In the genomic region with DNA sequence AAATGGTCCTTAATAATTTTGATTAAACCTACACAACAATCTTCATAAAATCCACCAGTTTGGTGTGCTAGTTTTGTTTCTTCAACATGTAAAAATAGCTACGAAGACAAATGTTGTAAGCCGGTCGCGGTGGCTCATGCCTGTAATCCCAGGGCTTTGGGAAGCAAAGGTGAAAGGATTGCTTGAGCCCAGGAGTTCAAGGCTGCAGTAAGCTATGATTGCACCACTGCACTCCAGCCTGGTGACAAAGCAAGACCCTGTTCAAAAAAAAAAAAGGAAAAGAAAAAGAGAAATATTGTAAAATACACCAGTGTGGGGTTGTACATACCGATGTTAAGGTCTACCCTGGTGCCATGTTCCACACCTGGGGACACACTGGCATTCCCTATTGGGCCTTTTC, we compare ENCODE assay signal across 1 cellular context.
TF ChIP-seq lines count a peak whose summit lies in the region.

No MANE protein-coding gene starts in this region.

TF ChIP-seq in HepG2, 621 proteins besides CTCF, POLR2A, EP300 and RAD21 (continued from another document and continues in another):
- TF ChIP-seq HNRNPL (IDR thresholded peaks at IDR 0.05; ENCODE audit: low read depth, low read length): no peak
- TF ChIP-seq PITX1 (CRISPR knock-in tag; IDR thresholded peaks at IDR 0.05): peak; percentile 88
- no peak for TF ChIP-seq TRIM24 (CRISPR knock-in tag; IDR thresholded peaks at IDR 0.05)
- no peak for TF ChIP-seq FOXP1 (IDR thresholded peaks at IDR 0.05)
- TF ChIP-seq FOXP1 (CRISPR knock-in tag; IDR thresholded peaks at IDR 0.05): no peak; the same call in 1 of the 2 replicates
- TF ChIP-seq ZNF317 (CRISPR knock-in tag; IDR thresholded peaks at IDR 0.05): no peak
- TF ChIP-seq PHF5A (CRISPR knock-in tag; IDR thresholded peaks at IDR 0.05; ENCODE audit: low read depth, unreplicated experiment): no peak
- no peak for TF ChIP-seq ZNF792 (CRISPR knock-in tag; IDR thresholded peaks at IDR 0.05)
- TF ChIP-seq, protein P1, sequence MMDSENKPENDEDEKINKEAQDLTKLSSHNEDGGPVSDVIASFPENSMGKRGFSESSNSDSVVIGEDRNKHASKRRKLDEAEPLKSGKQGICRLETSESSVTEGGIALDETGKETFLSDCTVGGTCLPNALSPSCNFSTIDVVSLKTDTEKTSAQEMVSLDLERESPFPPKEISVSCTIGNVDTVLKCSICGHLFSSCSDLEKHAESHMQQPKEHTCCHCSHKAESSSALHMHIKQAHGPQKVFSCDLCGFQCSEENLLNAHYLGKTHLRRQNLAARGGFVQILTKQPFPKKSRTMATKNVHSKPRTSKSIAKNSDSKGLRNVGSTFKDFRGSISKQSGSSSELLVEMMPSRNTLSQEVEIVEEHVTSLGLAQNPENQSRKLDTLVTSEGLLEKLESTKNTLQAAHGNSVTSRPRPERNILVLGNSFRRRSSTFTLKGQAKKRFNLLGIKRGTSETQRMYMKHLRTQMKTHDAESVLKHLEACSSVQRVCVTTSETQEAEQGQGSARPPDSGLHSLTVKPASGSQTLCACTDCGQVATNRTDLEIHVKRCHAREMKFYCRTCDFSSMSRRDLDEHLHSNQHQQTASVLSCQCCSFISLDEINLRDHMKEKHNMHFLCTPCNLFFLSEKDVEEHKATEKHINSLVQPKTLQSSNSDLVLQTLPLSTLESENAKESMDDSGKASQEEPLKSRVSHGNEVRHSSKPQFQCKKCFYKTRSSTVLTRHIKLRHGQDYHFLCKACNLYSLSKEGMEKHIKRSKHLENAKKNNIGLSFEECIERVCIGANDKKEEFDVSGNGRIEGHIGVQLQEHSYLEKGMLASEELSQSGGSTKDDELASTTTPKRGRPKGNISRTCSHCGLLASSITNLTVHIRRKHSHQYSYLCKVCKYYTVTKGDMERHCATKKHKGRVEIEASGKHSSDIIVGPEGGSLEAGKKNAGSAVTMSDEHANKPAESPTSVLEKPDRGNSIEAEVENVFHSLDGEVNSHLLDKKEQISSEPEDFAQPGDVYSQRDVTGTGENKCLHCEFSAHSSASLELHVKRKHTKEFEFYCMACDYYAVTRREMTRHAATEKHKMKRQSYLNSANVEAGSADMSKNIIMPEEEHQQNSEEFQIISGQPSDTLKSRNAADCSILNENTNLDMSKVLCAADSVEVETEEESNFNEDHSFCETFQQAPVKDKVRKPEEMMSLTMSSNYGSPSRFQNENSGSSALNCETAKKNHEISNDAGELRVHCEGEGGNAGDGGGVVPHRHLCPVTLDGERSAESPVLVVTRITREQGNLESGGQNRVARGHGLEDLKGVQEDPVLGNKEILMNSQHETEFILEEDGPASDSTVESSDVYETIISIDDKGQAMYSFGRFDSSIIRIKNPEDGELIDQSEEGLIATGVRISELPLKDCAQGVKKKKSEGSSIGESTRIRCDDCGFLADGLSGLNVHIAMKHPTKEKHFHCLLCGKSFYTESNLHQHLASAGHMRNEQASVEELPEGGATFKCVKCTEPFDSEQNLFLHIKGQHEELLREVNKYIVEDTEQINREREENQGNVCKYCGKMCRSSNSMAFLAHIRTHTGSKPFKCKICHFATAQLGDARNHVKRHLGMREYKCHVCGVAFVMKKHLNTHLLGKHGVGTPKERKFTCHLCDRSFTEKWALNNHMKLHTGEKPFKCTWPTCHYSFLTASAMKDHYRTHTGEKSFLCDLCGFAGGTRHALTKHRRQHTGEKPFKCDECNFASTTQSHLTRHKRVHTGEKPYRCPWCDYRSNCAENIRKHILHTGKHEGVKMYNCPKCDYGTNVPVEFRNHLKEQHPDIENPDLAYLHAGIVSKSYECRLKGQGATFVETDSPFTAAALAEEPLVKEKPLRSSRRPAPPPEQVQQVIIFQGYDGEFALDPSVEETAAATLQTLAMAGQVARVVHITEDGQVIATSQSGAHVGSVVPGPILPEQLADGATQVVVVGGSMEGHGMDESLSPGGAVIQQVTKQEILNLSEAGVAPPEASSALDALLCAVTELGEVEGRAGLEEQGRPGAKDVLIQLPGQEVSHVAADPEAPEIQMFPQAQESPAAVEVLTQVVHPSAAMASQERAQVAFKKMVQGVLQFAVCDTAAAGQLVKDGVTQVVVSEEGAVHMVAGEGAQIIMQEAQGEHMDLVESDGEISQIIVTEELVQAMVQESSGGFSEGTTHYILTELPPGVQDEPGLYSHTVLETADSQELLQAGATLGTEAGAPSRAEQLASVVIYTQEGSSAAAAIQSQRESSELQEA (CRISPR knock-in tag; IDR thresholded peaks at IDR 0.05; ENCODE audit: not compliant biosample characterization): no peak
- TF ChIP-seq HOXA9 (CRISPR knock-in tag; IDR thresholded peaks at IDR 0.05; ENCODE audit: borderline replicate concordance): no peak
- TF ChIP-seq REXO4 (CRISPR knock-in tag; IDR thresholded peaks at IDR 0.05; ENCODE audit: borderline replicate concordance): no peak
- no peak for TF ChIP-seq KAT7 (CRISPR knock-in tag; IDR thresholded peaks at IDR 0.05; ENCODE audit: borderline replicate concordance)
- TF ChIP-seq, protein P2, sequence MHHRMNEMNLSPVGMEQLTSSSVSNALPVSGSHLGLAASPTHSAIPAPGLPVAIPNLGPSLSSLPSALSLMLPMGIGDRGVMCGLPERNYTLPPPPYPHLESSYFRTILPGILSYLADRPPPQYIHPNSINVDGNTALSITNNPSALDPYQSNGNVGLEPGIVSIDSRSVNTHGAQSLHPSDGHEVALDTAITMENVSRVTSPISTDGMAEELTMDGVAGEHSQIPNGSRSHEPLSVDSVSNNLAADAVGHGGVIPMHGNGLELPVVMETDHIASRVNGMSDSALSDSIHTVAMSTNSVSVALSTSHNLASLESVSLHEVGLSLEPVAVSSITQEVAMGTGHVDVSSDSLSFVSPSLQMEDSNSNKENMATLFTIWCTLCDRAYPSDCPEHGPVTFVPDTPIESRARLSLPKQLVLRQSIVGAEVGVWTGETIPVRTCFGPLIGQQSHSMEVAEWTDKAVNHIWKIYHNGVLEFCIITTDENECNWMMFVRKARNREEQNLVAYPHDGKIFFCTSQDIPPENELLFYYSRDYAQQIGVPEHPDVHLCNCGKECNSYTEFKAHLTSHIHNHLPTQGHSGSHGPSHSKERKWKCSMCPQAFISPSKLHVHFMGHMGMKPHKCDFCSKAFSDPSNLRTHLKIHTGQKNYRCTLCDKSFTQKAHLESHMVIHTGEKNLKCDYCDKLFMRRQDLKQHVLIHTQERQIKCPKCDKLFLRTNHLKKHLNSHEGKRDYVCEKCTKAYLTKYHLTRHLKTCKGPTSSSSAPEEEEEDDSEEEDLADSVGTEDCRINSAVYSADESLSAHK (CRISPR knock-in tag; IDR thresholded peaks at IDR 0.05; ENCODE audit: borderline replicate concordance): no peak
- no peak for TF ChIP-seq ZSCAN9 (CRISPR knock-in tag; IDR thresholded peaks at IDR 0.05; ENCODE audit: borderline replicate concordance)
- TF ChIP-seq, protein P3, sequence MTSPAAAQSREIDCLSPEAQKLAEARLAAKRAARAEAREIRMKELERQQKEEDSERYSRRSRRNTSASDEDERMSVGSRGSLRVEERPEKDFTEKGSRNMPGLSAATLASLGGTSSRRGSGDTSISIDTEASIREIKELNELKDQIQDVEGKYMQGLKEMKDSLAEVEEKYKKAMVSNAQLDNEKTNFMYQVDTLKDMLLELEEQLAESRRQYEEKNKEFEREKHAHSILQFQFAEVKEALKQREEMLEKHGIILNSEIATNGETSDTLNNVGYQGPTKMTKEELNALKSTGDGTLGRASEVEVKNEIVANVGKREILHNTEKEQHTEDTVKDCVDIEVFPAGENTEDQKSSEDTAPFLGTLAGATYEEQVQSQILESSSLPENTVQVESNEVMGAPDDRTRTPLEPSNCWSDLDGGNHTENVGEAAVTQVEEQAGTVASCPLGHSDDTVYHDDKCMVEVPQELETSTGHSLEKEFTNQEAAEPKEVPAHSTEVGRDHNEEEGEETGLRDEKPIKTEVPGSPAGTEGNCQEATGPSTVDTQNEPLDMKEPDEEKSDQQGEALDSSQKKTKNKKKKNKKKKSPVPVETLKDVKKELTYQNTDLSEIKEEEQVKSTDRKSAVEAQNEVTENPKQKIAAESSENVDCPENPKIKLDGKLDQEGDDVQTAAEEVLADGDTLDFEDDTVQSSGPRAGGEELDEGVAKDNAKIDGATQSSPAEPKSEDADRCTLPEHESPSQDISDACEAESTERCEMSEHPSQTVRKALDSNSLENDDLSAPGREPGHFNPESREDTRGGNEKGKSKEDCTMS (CRISPR knock-in tag; conservative IDR thresholded peaks at IDR 0.05): no peak
- TF ChIP-seq, protein P4, sequence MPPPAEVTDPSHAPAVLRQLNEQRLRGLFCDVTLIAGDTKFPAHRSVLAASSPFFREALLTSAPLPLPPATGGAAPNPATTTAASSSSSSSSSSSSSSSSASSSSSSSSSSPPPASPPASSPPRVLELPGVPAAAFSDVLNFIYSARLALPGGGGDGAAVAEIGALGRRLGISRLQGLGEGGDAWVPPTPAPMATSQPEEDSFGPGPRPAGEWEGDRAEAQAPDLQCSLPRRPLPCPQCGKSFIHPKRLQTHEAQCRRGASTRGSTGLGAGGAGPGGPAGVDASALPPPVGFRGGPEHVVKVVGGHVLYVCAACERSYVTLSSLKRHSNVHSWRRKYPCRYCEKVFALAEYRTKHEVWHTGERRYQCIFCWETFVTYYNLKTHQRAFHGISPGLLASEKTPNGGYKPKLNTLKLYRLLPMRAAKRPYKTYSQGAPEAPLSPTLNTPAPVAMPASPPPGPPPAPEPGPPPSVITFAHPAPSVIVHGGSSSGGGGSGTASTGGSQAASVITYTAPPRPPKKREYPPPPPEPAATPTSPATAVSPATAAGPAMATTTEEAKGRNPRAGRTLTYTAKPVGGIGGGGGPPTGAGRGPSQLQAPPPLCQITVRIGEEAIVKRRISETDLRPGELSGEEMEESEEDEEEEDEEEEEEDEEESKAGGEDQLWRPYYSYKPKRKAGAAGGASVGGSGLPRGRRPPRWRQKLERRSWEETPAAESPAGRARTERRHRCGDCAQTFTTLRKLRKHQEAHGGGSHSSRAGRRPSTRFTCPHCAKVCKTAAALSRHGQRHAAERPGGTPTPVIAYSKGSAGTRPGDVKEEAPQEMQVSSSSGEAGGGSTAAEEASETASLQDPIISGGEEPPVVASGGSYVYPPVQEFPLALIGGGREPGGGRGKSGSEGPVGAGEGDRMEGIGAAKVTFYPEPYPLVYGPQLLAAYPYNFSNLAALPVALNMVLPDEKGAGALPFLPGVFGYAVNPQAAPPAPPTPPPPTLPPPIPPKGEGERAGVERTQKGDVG (CRISPR knock-in tag; IDR thresholded peaks at IDR 0.05; ENCODE audit: borderline replicate concordance): no peak
- peak; percentile 58 for TF ChIP-seq NR2F2 (IDR thresholded peaks at IDR 0.05; ENCODE audit: borderline replicate concordance, low read depth)
- TF ChIP-seq, protein P5, sequence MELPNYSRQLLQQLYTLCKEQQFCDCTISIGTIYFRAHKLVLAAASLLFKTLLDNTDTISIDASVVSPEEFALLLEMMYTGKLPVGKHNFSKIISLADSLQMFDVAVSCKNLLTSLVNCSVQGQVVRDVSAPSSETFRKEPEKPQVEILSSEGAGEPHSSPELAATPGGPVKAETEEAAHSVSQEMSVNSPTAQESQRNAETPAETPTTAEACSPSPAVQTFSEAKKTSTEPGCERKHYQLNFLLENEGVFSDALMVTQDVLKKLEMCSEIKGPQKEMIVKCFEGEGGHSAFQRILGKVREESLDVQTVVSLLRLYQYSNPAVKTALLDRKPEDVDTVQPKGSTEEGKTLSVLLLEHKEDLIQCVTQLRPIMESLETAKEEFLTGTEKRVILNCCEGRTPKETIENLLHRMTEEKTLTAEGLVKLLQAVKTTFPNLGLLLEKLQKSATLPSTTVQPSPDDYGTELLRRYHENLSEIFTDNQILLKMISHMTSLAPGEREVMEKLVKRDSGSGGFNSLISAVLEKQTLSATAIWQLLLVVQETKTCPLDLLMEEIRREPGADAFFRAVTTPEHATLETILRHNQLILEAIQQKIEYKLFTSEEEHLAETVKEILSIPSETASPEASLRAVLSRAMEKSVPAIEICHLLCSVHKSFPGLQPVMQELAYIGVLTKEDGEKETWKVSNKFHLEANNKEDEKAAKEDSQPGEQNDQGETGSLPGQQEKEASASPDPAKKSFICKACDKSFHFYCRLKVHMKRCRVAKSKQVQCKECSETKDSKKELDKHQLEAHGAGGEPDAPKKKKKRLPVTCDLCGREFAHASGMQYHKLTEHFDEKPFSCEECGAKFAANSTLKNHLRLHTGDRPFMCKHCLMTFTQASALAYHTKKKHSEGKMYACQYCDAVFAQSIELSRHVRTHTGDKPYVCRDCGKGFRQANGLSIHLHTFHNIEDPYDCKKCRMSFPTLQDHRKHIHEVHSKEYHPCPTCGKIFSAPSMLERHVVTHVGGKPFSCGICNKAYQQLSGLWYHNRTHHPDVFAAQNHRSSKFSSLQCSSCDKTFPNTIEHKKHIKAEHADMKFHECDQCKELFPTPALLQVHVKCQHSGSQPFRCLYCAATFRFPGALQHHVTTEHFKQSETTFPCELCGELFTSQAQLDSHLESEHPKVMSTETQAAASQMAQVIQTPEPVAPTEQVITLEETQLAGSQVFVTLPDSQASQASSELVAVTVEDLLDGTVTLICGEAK (IDR thresholded peaks at IDR 0.05): no peak
- TF ChIP-seq, protein P5 (CRISPR knock-in tag; IDR thresholded peaks at IDR 0.05): 0 out of 2 replicates have a peak, but pooled peaks have one; percentile 29
- TF ChIP-seq SMARCC2 (IDR thresholded peaks at IDR 0.05): no peak
